In the genomic region with DNA sequence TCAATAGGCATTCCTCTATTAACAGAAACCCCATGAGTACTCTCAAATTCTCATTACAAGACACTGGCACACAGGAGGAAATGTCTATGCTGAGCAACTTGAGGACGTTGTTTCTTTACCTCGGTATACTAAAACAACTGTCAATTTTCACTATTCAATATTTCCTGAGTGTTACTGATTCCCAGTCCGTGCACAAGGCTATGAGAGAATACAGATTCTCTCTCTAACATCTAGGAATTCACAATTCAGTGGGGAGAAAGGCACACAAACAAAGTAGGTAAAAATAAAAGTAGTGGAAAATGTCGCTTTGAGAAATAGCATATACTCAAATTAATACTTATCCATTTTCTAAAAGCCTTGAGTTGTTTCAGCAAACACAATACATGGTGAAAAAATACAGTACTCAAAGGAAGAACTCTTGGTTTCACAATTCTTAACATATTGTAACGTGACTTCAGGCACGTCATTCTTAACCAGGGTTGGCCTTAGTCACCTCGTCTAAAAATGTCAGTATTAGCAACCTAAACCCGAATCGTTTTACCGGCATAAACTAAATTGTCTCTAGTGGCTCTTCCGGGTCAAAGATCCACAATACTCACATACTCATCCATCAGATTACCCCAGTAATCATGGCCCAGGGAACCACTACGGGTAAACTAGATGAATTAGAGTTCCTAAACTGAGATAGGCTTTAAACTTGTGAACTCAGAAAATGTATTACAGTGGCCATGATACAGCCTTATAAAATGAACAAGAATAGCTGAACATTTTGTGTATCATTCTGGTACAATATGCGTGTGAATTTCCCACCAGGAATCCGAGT, we compare ENCODE assay signal across 8 cellular contexts. TPM values are rescaled to one million over a fixed set of nuclear protein-coding genes. Genes with fewer than 3 reads are reported as not detected.
DNase-seq lines count a peak whose midpoint lies in the region; ATAC-seq lines count a peak whose summit lies in the region.

No MANE protein-coding gene starts in this region.

- H3K27me3 ChIP-seq in CD4-positive, alpha-beta memory T cell (ENCODE audit: insufficient read depth, low read length): no peaks in the 10 kb centered on the region
- H3K27me3 ChIP-seq in Karpas-422 (ENCODE audit: low read length): no peaks in the 10 kb centered on the region

- DNase-seq in CD4-positive, alpha-beta memory T cell: peak; percentile 42 to 68 (median 46)
- DNase-seq in Karpas-422 (peak; percentile 78), glomerular visceral epithelial cell (ENCODE audit: extremely low spot score) (peak; percentile 45), putamen (ENCODE audit: low spot score) (peak; percentile 15), NCI-H1436 treated with DMSO at 0.1 percent for 48 hours (lab: John Stamatoyannopoulos, UW) (no peak)
- DNase-seq in activated T-helper 2 cell treated with anti-CD3 and anti-CD28 coated beads, Interferon-gamma antibody, Interleukin-2, Interleukin-4, amounts not matched to agents 10 μg/mL and 5 μg/mL and 100 μg/mL, durations not matched to agents 14 hours and 24 hours and 36 hours (ENCODE audit: low spot score): peak; percentile 21

- POLR2A ChIA-PET in CD4-positive, alpha-beta memory T cell (lab: Charles Lee; ENCODE audit: partially characterized antibody): interaction anchor here (1.2 kb wide), 2 partner anchors 69 to 118 kb away, joined by 5 to 7 read pairs; a partner anchor contains a TSS

- H3K9me3 ChIP-seq in CD4-positive, alpha-beta memory T cell (ENCODE audit: control insufficient read depth in 1 of 2, low read length in 2 of 2): no peaks in the 10 kb centered on the region
- no peaks in the 10 kb centered on the region for H3K9me3 ChIP-seq in Karpas-422 (ENCODE audit: low read length)

- intact Hi-C loops in CD4-positive, alpha-beta memory T cell (cut with micrococcal nuclease): no loop called here
- intact Hi-C loops in activated T-helper 2 cell treated with anti-CD3 and anti-CD28 coated beads, Interferon-gamma antibody, Interleukin-2, Interleukin-4, amounts not matched to agents 10 μg/mL and 5 μg/mL and 100 μg/mL, durations not matched to agents 14 hours and 24 hours and 36 hours (cut with micrococcal nuclease): loop anchor here (10.0 kb wide), 1 partner anchor 1639 kb away; a partner anchor contains a TSS

- H3K4me3 Mint-ChIP-seq in CD4-positive, alpha-beta memory T cell: peak overlapping the region; percentile 92 to 99 (median 97)
- peak overlapping the region; percentile 90 for H3K4me3 Mint-ChIP-seq in activated T-helper 2 cell treated with anti-CD3 and anti-CD28 coated beads, Interferon-gamma antibody, Interleukin-2, Interleukin-4, amounts not matched to agents 10 μg/mL and 5 μg/mL and 100 μg/mL, durations not matched to agents 14 hours and 24 hours and 36 hours (ENCODE audit: low read depth)

- H3K9ac ChIP-seq in Karpas-422 (ENCODE audit: low read length): peak overlapping the region; percentile 85

- no peak overlapping the region for H2AFZ ChIP-seq in Karpas-422 (ENCODE audit: low read length)

- peaks cover 38% of the 10 kb centered on the region for H3K4me1 ChIP-seq in CD4-positive, alpha-beta memory T cell (ENCODE audit: insufficient read depth, low read length)
- H3K4me1 ChIP-seq in Karpas-422 (ENCODE audit: low read length): peaks cover 39% of the 10 kb centered on the region

- H3K4me3 ChIP-seq in CD4-positive, alpha-beta memory T cell (ENCODE audit: low read length in 2 of 2): peak overlapping the region; percentile 63 to 84
- peak overlapping the region; percentile 81 for H3K4me3 ChIP-seq in Karpas-422 (ENCODE audit: low read length)

- CTCF ChIA-PET in CD4-positive, alpha-beta memory T cell (lab: Charles Lee; ENCODE audit: partially characterized antibody): interaction anchor here (0.9 kb wide), 1 partner anchor 89 kb away, joined by 4 read pairs; no protein-coding TSS in a partner anchor

- no peaks in the 10 kb centered on the region for H4K20me1 ChIP-seq in Karpas-422 (ENCODE audit: insufficient read depth, low read depth, low read length)

- H3K4me1 Mint-ChIP-seq in CD4-positive, alpha-beta memory T cell: peaks cover 21 to 59% (median 37%) of the 10 kb centered on the region in 4 donors
- peaks cover 21% of the 10 kb centered on the region for H3K4me1 Mint-ChIP-seq in activated T-helper 2 cell treated with anti-CD3 and anti-CD28 coated beads, Interferon-gamma antibody, Interleukin-2, Interleukin-4, amounts not matched to agents 10 μg/mL and 5 μg/mL and 100 μg/mL, durations not matched to agents 14 hours and 24 hours and 36 hours (ENCODE audit: low read depth)

- peak overlapping the region; percentile 81 for H3K27ac ChIP-seq in CD4-positive, alpha-beta memory T cell (ENCODE audit: low read depth, low read length)
- H3K27ac ChIP-seq in Karpas-422 (ENCODE audit: low read length): peak overlapping the region; percentile 80

- H3K79me2 ChIP-seq in Karpas-422 (ENCODE audit: low read length): peaks cover 90% of the 10 kb centered on the region

- H3K9me2 ChIP-seq in Karpas-422 (replicated peaks; ENCODE audit: insufficient read depth, low read length): no peaks in the 10 kb centered on the region

- peaks cover under 1 to 22% of the 10 kb centered on the region in 2 donors for H3K36me3 Mint-ChIP-seq in CD4-positive, alpha-beta memory T cell
- H3K36me3 Mint-ChIP-seq in activated T-helper 2 cell treated with anti-CD3 and anti-CD28 coated beads, Interferon-gamma antibody, Interleukin-2, Interleukin-4, amounts not matched to agents 10 μg/mL and 5 μg/mL and 100 μg/mL, durations not matched to agents 14 hours and 24 hours and 36 hours (ENCODE audit: low read depth): no peaks in the 10 kb centered on the region

- peak overlapping the region; percentile 88 to 99 (median 98) for H3K27ac Mint-ChIP-seq in CD4-positive, alpha-beta memory T cell
- peak overlapping the region; percentile 90 for H3K27ac Mint-ChIP-seq in activated T-helper 2 cell treated with anti-CD3 and anti-CD28 coated beads, Interferon-gamma antibody, Interleukin-2, Interleukin-4, amounts not matched to agents 10 μg/mL and 5 μg/mL and 100 μg/mL, durations not matched to agents 14 hours and 24 hours and 36 hours

- no peaks in the 10 kb centered on the region for H3K9me3 Mint-ChIP-seq in CD4-positive, alpha-beta memory T cell
- no peaks in the 10 kb centered on the region for H3K9me3 Mint-ChIP-seq in activated T-helper 2 cell treated with anti-CD3 and anti-CD28 coated beads, Interferon-gamma antibody, Interleukin-2, Interleukin-4, amounts not matched to agents 10 μg/mL and 5 μg/mL and 100 μg/mL, durations not matched to agents 14 hours and 24 hours and 36 hours

- peak overlapping the region; percentile 99 for H3K4me2 ChIP-seq in Karpas-422 (ENCODE audit: low read depth, low read length, poor library complexity, severe bottlenecking)

- no peaks in the 10 kb centered on the region for H3K27me3 Mint-ChIP-seq in CD4-positive, alpha-beta memory T cell
- H3K27me3 Mint-ChIP-seq in activated T-helper 2 cell treated with anti-CD3 and anti-CD28 coated beads, Interferon-gamma antibody, Interleukin-2, Interleukin-4, amounts not matched to agents 10 μg/mL and 5 μg/mL and 100 μg/mL, durations not matched to agents 14 hours and 24 hours and 36 hours (ENCODE audit: low read depth): no peaks in the 10 kb centered on the region

- H3K36me3 ChIP-seq in CD4-positive, alpha-beta memory T cell (ENCODE audit: insufficient read depth, low read length): no peaks in the 10 kb centered on the region
- peaks cover 7% of the 10 kb centered on the region; the same call in 1 of the 2 replicates for H3K36me3 ChIP-seq in Karpas-422 (ENCODE audit: insufficient read depth, low read length)

- ATAC-seq in GM19452 (IDR thresholded peaks at IDR 0.05; ENCODE audit: unreplicated experiment) (peak; percentile 15), GM19328 (IDR thresholded peaks at IDR 0.05; ENCODE audit: unreplicated experiment) (no peak)

RNA-seq across cellular contexts. Expression of a gene that starts 1.5 kb away (rescaled TPM):
- 1 to 10 TPM; 6.1 to 6.5 TPM for total RNA-seq in CD4-positive, alpha-beta memory T cell
- polyA plus RNA-seq in CD4-positive, alpha-beta memory T cell: 1 to 10 TPM; 1.2 to 2.0 TPM
- total RNA-seq in Karpas-422 (2014; rRNA removed; shearing (Covaris generic); ENCODE audit: low replicate concordance): 13.7 and 25.2 TPM in 2 replicates
- 7.5 and 7.7 TPM in 2 replicates for total RNA-seq in activated T-helper 2 cell treated with anti-CD3 and anti-CD28 coated beads, Interferon-gamma antibody, Interleukin-2, Interleukin-4, amounts not matched to agents 10 μg/mL and 5 μg/mL and 100 μg/mL, durations not matched to agents 14 hours and 24 hours and 36 hours

RNA-seq across cellular contexts. Expression of a gene that starts 2.7 kb away (rescaled TPM):
- 10 to 100 TPM; 13.7 to 15.8 TPM for total RNA-seq in CD4-positive, alpha-beta memory T cell
- 10 to 100 TPM; 48.9 to 61.1 TPM for polyA plus RNA-seq in CD4-positive, alpha-beta memory T cell
- 35.8 and 74.1 TPM in 2 replicates for total RNA-seq in Karpas-422 (2014; rRNA removed; shearing (Covaris generic); ENCODE audit: low replicate concordance)
- total RNA-seq in activated T-helper 2 cell treated with anti-CD3 and anti-CD28 coated beads, Interferon-gamma antibody, Interleukin-2, Interleukin-4, amounts not matched to agents 10 μg/mL and 5 μg/mL and 100 μg/mL, durations not matched to agents 14 hours and 24 hours and 36 hours: 39.7 and 43.2 TPM in 2 replicates
